13 cellular contexts compared by ENCODE assay signal in genomic region chr9:71490810-71491209, GRCh38.
DNase-seq lines count a peak whose midpoint lies in the region; ATAC-seq, FAIRE-seq and TF ChIP-seq lines count a peak whose summit lies in the region.
"Had no signal": no experiment of that assay in that cellular context is flagged by ENCODE, and none has a peak within 500 bp of the region (broad histone marks: within the 10 kb centered on the region; RNA-seq: fewer than 3 reads in every experiment).

No MANE protein-coding gene starts in this region.

- H3K27ac Mint-ChIP-seq in HFFc6 = no peak overlapping the region
- no peak overlapping the region for H3K27ac Mint-ChIP-seq in activated naive CD8-positive, alpha-beta T cell treated with anti-CD3 and anti-CD28 coated beads, Interleukin-2, amount 50 U/mL, for 24 hours

- no peak overlapping the region for H3K27ac ChIP-seq in HepG2 (ENCODE audit: extremely low read length, insufficient read depth, low read length)
- H3K27ac ChIP-seq: SJSA1, thoracic aorta had no signal

- H3K9ac ChIP-seq in HepG2 (ENCODE audit: insufficient read depth, low read depth, low read length) = no peak overlapping the region

- BruUV-seq in HepG2 (replicated peaks; lab: Mats Ljungman, UMichigan) = no TSS peak

- no peak overlapping the region for H3K4me2 ChIP-seq in HepG2 (ENCODE audit: low read depth, low read length)

- H3K36me3 Mint-ChIP-seq in HFFc6 (ENCODE audit: low read depth) = no peaks in the 10 kb centered on the region
- H3K36me3 Mint-ChIP-seq in activated naive CD8-positive, alpha-beta T cell treated with anti-CD3 and anti-CD28 coated beads, Interleukin-2, amount 50 U/mL, for 24 hours (ENCODE audit: low read depth) = no peaks in the 10 kb centered on the region

- POLR2A ChIA-PET in HepG2 (lab: Yijun Ruan, JAX) = no interaction called here

- CTCF ChIA-PET in HepG2 (lab: Yijun Ruan, JAX; ENCODE audit: low intra/inter-chr PET ratio, low total read pairs) = no interaction called here

- no peaks in the 10 kb centered on the region for H3K9me3 ChIP-seq in HepG2 (ENCODE audit: low read length)
- H3K9me3 ChIP-seq: SJSA1, thoracic aorta had no signal

- intact Hi-C loops in HepG2 (cut with micrococcal nuclease; ENCODE audit: unreplicated experiment) (no loop called here), left cardiac atrium (cut with DNase I) (no loop called here)

- no peak overlapping the region for H2AFZ ChIP-seq in HepG2 (ENCODE audit: low read length)

- peak; percentile 53 for FAIRE-seq in HepG2 (lab: Jason Lieb, UNC)

- no peaks in the 10 kb centered on the region for H3K79me2 ChIP-seq in HepG2 (ENCODE audit: insufficient read depth, low read length)

- in situ Hi-C loops in HepG2 (cut with HindIII; ENCODE audit: extremely low pct_ligation_motif_present, low pct_unique_long_range_greater_than_20kb) = no loop called here

- no peaks in the 10 kb centered on the region; the same call in 1 of the 2 replicates for H3K27me3 Mint-ChIP-seq in HFFc6 (ENCODE audit: insufficient read depth)
- peaks cover 24% of the 10 kb centered on the region for H3K27me3 Mint-ChIP-seq in activated naive CD8-positive, alpha-beta T cell treated with anti-CD3 and anti-CD28 coated beads, Interleukin-2, amount 50 U/mL, for 24 hours

- H3K4me1 ChIP-seq in HepG2 (ENCODE audit: insufficient read depth, low read length) = no peaks in the 10 kb centered on the region
- H3K4me1 ChIP-seq: SJSA1 had no signal

- no peak overlapping the region for H3K4me3 Mint-ChIP-seq in HFFc6
- H3K4me3 Mint-ChIP-seq in activated naive CD8-positive, alpha-beta T cell treated with anti-CD3 and anti-CD28 coated beads, Interleukin-2, amount 50 U/mL, for 24 hours = no peak overlapping the region

- no peak for TF ChIP-seq RAD21 in HepG2 (CRISPR knock-in tag; IDR thresholded peaks at IDR 0.05)

- 0% methylated on average over 2 of the region's 2 CpGs for WGBS in HepG2 (ENCODE audit: low lambda C conversion rate)

- H4K20me1 ChIP-seq in HepG2 (ENCODE audit: insufficient read depth, low read length) = no peaks in the 10 kb centered on the region

- H3K4me3 ChIP-seq in GM06990 (replicated peaks; ENCODE audit: low read depth, low read length) (no peak overlapping the region), HepG2 (replicated peaks in 1 of 3; ENCODE audit: insufficient read depth in 1 of 3, low read depth in 2 of 3, low read length in 3 of 3) (no peak overlapping the region)
- H3K4me3 ChIP-seq: SJSA1, thoracic aorta had no signal

- ATAC-seq in HepG2 = peak; percentile 45; the same call in 2 of the 3 replicates
- ATAC-seq in activated naive CD8-positive, alpha-beta T cell treated with anti-CD3 and anti-CD28 coated beads, Interleukin-2, amount 50 U/mL, for 24 hours = no peak
- ATAC-seq in GM19328 (IDR thresholded peaks at IDR 0.05; ENCODE audit: unreplicated experiment) = no peak
- no peak for ATAC-seq in left cardiac atrium

- TF ChIP-seq POLR2A in HepG2 (IDR thresholded peaks at IDR 0.05; ENCODE audit: insufficient read depth in 1 of 2, low read depth in 2 of 2, low read length in 2 of 2) = no peak

- H3K36me3 ChIP-seq in GM06990 (ENCODE audit: control insufficient read depth, insufficient read depth, low read length) (no peaks in the 10 kb centered on the region), HepG2 (replicated peaks in 1 of 2; ENCODE audit: control insufficient read depth in 1 of 2, insufficient read depth in 2 of 2, low read length in 2 of 2) (no peaks in the 10 kb centered on the region)
- H3K36me3 ChIP-seq: SJSA1, thoracic aorta had no signal

- TF ChIP-seq CTCF in GM06990 (IDR thresholded peaks at IDR 0.05; ENCODE audit: insufficient read depth, low read length, poor library complexity, severe bottlenecking) (peak; percentile 50), HFFc6 (IDR thresholded peaks at IDR 0.05) (peak; percentile 50; the same call in 1 of the 2 replicates), HepG2 (CRISPR knock-in tag; IDR thresholded peaks at IDR 0.05) (peak; percentile 21; the same call in 1 of the 2 replicates)

- no peaks in the 10 kb centered on the region for H3K4me1 Mint-ChIP-seq in HFFc6 (ENCODE audit: low read depth)
- H3K4me1 Mint-ChIP-seq in activated naive CD8-positive, alpha-beta T cell treated with anti-CD3 and anti-CD28 coated beads, Interleukin-2, amount 50 U/mL, for 24 hours = no peaks in the 10 kb centered on the region

- no peak for TF ChIP-seq EP300 in HepG2 (IDR thresholded peaks at IDR 0.05; ENCODE audit: low read depth in 2 of 2, low read length in 2 of 2)
- no peak for TF ChIP-seq EP300 in HepG2 (CRISPR knock-in tag; IDR thresholded peaks at IDR 0.05; ENCODE audit: borderline replicate concordance)

- no peak for DNase-seq in GM06990 (ENCODE audit: extremely low read depth, insufficient read length)
- no peak for DNase-seq in HFFc6
- DNase-seq in SW480 (ENCODE audit: low spot score) = peak; percentile 3
- peak; percentile 4 for DNase-seq in HepG2 (ENCODE audit: low spot score)
- DNase-seq in activated naive CD8-positive, alpha-beta T cell treated with anti-CD3 and anti-CD28 coated beads, Interleukin-2, amount 50 U/mL, for 24 hours = no peak
- no peak for DNase-seq in NCI-H1436 (lab: John Stamatoyannopoulos, UW)
- DNase-seq in left cardiac atrium = no peak
- DNase-seq: activated T-cell treated with anti-CD3 and anti-CD28 coated beads, Interleukin-2, amount 50 U/mL, for 1 hour; midbrain; stimulated activated CD4-positive, alpha-beta T cell treated with anti-CD3 and anti-CD28 coated beads, Interleukin-15, amount 100 ng/mL, for 24 hours had no signal

- H3K27me3 ChIP-seq in GM06990 (replicated peaks; ENCODE audit: control insufficient read depth, insufficient read depth, low read length) = no peaks in the 10 kb centered on the region
- H3K27me3 ChIP-seq in HepG2 (ENCODE audit: control insufficient read depth in 1 of 2, insufficient read depth in 2 of 2, low read length in 2 of 2) = peaks cover 0 to 3% of the 10 kb centered on the region in 2 experiments; a peak in 1 of 5 replicates
- H3K27me3 ChIP-seq: SJSA1 had no signal

- H3K9me3 Mint-ChIP-seq in HFFc6 = no peaks in the 10 kb centered on the region
- peaks cover 6% of the 10 kb centered on the region for H3K9me3 Mint-ChIP-seq in activated naive CD8-positive, alpha-beta T cell treated with anti-CD3 and anti-CD28 coated beads, Interleukin-2, amount 50 U/mL, for 24 hours

TF ChIP-seq in HepG2, 621 proteins besides CTCF, POLR2A, EP300 and RAD21:
- peak; percentile 39 for TF ChIP-seq STAG1 (CRISPR knock-in tag; IDR thresholded peaks at IDR 0.05)
- TF ChIP-seq MTA1 (CRISPR knock-in tag; IDR thresholded peaks at IDR 0.05; ENCODE audit: borderline replicate concordance) = no peak
- TF ChIP-seq TRAFD1 (CRISPR knock-in tag; IDR thresholded peaks at IDR 0.05; ENCODE audit: borderline replicate concordance) = no peak

Comparison
In these comparisons a context has a peak if more than half of its experiments do, and no peak if none do; other contexts are left out.
1. DNase-seq: peak in SW480 (single experiment) and HepG2 (single experiment); none in GM06990 (single experiment), HFFc6 (single experiment), activated naive CD8-positive, alpha-beta T cell treated with anti-CD3 and anti-CD28 coated beads, Interleukin-2, amount 50 U/mL, for 24 hours (single experiment), NCI-H1436 (single experiment) and left cardiac atrium (single experiment).
2. Peak in every context shown above with its lines, with median percentiles within 50 percentile points of each other: CTCF ChIP-seq.